In genomic region chr3:152121292-152121654, GRCh38 we compare ENCODE assay signal across 14 cellular contexts.
DNase-seq lines count a peak whose midpoint lies in the region; ATAC-seq, FAIRE-seq and TF ChIP-seq lines count a peak whose summit lies in the region.
"Had no signal": no experiment of that assay in that cellular context is flagged by ENCODE, and none has a peak within 500 bp of the region (broad histone marks: within the 10 kb centered on the region; RNA-seq: fewer than 3 reads in every experiment).

No MANE protein-coding gene starts in this region.

- no peaks in the 10 kb centered on the region for H3K36me3 Mint-ChIP-seq in stimulated activated effector memory CD8-positive, alpha-beta T cell treated with anti-CD3 and anti-CD28 coated beads, Interleukin-12 subunit alpha, Interleukin-12 subunit beta, amount 100 ng/mL, for 72 hours
- H3K36me3 Mint-ChIP-seq: natural killer cell had no signal

- peaks cover 8% of the 10 kb centered on the region for H3K4me1 Mint-ChIP-seq in stimulated activated effector memory CD8-positive, alpha-beta T cell treated with anti-CD3 and anti-CD28 coated beads, Interleukin-12 subunit alpha, Interleukin-12 subunit beta, amount 100 ng/mL, for 72 hours
- H3K4me1 Mint-ChIP-seq: natural killer cell had no signal

- ATAC-seq in SK-N-SH treated with all-trans-retinoic acid at 6 μM for 48 hours = peak; percentile 88
- peak; percentile 69 for ATAC-seq in stimulated activated effector memory CD8-positive, alpha-beta T cell treated with anti-CD3 and anti-CD28 coated beads, Interleukin-12 subunit alpha, Interleukin-12 subunit beta, amount 100 ng/mL, for 72 hours
- ATAC-seq: natural killer cell had no signal

- H3K27ac ChIP-seq in SJCRH30 = no peak overlapping the region

- no peak for TF ChIP-seq POLR2A in H54 (IDR thresholded peaks at IDR 0.05; ENCODE audit: low read depth, low read length)

- H3K4me3 ChIP-seq in SJCRH30 = no peak overlapping the region
- H3K4me3 ChIP-seq: MG63 had no signal

- H3K4me1 ChIP-seq in SJCRH30 = no peaks in the 10 kb centered on the region

- no peaks in the 10 kb centered on the region for H3K9me3 Mint-ChIP-seq in stimulated activated effector memory CD8-positive, alpha-beta T cell treated with anti-CD3 and anti-CD28 coated beads, Interleukin-12 subunit alpha, Interleukin-12 subunit beta, amount 100 ng/mL, for 72 hours
- H3K9me3 Mint-ChIP-seq: natural killer cell had no signal

- no peaks in the 10 kb centered on the region for H3K36me3 ChIP-seq in SJCRH30
- H3K36me3 ChIP-seq: MG63 had no signal

- H3K27ac Mint-ChIP-seq in stimulated activated effector memory CD8-positive, alpha-beta T cell treated with anti-CD3 and anti-CD28 coated beads, Interleukin-12 subunit alpha, Interleukin-12 subunit beta, amount 100 ng/mL, for 72 hours = no peak overlapping the region
- H3K27ac Mint-ChIP-seq: natural killer cell had no signal

- no peaks in the 10 kb centered on the region for H3K27me3 ChIP-seq in SJCRH30
- H3K27me3 ChIP-seq: MG63 had no signal

- no peak overlapping the region for H3K4me3 Mint-ChIP-seq in stimulated activated effector memory CD8-positive, alpha-beta T cell treated with anti-CD3 and anti-CD28 coated beads, Interleukin-12 subunit alpha, Interleukin-12 subunit beta, amount 100 ng/mL, for 72 hours
- H3K4me3 Mint-ChIP-seq: natural killer cell had no signal

- FAIRE-seq in H54 (lab: Jason Lieb, UNC) = peak; percentile 93
- FAIRE-seq: H1 had no signal

- DNase-seq in H54 (ENCODE audit: insufficient read length, low spot score) (peak; percentile 22), fibroblast of the conjunctiva (ENCODE audit: low read depth) (peak; percentile 68), NCI-H345 treated with DMSO at 0.1 percent for 48 hours (lab: John Stamatoyannopoulos, UW; ENCODE audit: unreplicated experiment) (no peak), SJCRH30 (no peak)
- DNase-seq in stimulated activated effector memory CD8-positive, alpha-beta T cell treated with anti-CD3 and anti-CD28 coated beads, Interleukin-12 subunit alpha, Interleukin-12 subunit beta, amount 100 ng/mL, for 72 hours (ENCODE audit: low spot score in 2 of 2) = no peak
- no peak for DNase-seq in stimulated activated CD8-positive, alpha-beta memory T cell treated with anti-CD3 and anti-CD28 coated beads, Interleukin-4, amount 100 ng/mL, for 48 hours
- DNase-seq: DMS79; effector CD8-positive, alpha-beta T cell; MG63; natural killer cell; NCI-H446; stimulated activated CD4-positive, alpha-beta T cell treated with anti-CD3 and anti-CD28 coated beads, Interleukin-2, amount 100 ng/mL, for 24 hours had no signal

- no peaks in the 10 kb centered on the region for H3K9me3 ChIP-seq in SJCRH30 (replicated peaks)
- H3K9me3 ChIP-seq: MG63 had no signal

TF ChIP-seq in SK-N-SH treated with all-trans-retinoic acid at 6 μM for 48 hours, 23 proteins besides CTCF, POLR2A, EP300 and RAD21 (continues in another document):
- TF ChIP-seq CREB5 (CRISPR knock-in tag; IDR thresholded peaks at IDR 0.05; ENCODE audit: low read depth) = no peak
- TF ChIP-seq ZNF8 (CRISPR knock-in tag; IDR thresholded peaks at IDR 0.05) = no peak
- TF ChIP-seq, protein P1, sequence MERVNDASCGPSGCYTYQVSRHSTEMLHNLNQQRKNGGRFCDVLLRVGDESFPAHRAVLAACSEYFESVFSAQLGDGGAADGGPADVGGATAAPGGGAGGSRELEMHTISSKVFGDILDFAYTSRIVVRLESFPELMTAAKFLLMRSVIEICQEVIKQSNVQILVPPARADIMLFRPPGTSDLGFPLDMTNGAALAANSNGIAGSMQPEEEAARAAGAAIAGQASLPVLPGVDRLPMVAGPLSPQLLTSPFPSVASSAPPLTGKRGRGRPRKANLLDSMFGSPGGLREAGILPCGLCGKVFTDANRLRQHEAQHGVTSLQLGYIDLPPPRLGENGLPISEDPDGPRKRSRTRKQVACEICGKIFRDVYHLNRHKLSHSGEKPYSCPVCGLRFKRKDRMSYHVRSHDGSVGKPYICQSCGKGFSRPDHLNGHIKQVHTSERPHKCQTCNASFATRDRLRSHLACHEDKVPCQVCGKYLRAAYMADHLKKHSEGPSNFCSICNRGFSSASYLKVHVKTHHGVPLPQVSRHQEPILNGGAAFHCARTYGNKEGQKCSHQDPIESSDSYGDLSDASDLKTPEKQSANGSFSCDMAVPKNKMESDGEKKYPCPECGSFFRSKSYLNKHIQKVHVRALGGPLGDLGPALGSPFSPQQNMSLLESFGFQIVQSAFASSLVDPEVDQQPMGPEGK (CRISPR knock-in tag; IDR thresholded peaks at IDR 0.05; ENCODE audit: borderline replicate concordance) = no peak
- TF ChIP-seq TCF4 (CRISPR knock-in tag; IDR thresholded peaks at IDR 0.05; ENCODE audit: borderline replicate concordance) = no peak
- peak; percentile 77; the same call in 1 of the 2 replicates for TF ChIP-seq TOX (CRISPR knock-in tag; IDR thresholded peaks at IDR 0.05; ENCODE audit: borderline replicate concordance)
- TF ChIP-seq, protein P2, sequence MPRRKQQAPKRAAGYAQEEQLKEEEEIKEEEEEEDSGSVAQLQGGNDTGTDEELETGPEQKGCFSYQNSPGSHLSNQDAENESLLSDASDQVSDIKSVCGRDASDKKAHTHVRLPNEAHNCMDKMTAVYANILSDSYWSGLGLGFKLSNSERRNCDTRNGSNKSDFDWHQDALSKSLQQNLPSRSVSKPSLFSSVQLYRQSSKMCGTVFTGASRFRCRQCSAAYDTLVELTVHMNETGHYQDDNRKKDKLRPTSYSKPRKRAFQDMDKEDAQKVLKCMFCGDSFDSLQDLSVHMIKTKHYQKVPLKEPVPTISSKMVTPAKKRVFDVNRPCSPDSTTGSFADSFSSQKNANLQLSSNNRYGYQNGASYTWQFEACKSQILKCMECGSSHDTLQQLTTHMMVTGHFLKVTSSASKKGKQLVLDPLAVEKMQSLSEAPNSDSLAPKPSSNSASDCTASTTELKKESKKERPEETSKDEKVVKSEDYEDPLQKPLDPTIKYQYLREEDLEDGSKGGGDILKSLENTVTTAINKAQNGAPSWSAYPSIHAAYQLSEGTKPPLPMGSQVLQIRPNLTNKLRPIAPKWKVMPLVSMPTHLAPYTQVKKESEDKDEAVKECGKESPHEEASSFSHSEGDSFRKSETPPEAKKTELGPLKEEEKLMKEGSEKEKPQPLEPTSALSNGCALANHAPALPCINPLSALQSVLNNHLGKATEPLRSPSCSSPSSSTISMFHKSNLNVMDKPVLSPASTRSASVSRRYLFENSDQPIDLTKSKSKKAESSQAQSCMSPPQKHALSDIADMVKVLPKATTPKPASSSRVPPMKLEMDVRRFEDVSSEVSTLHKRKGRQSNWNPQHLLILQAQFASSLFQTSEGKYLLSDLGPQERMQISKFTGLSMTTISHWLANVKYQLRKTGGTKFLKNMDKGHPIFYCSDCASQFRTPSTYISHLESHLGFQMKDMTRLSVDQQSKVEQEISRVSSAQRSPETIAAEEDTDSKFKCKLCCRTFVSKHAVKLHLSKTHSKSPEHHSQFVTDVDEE (CRISPR knock-in tag; IDR thresholded peaks at IDR 0.05) = no peak
- no peak for TF ChIP-seq CSDC2 (CRISPR knock-in tag; IDR thresholded peaks at IDR 0.05)
- TF ChIP-seq RARB (CRISPR knock-in tag; IDR thresholded peaks at IDR 0.05) = no peak
- TF ChIP-seq ZNF70 (CRISPR knock-in tag; IDR thresholded peaks at IDR 0.05) = no peak
- TF ChIP-seq ZC3H10 (CRISPR knock-in tag; IDR thresholded peaks at IDR 0.05) = peak; percentile 89
- no peak for TF ChIP-seq PPARA (CRISPR knock-in tag; IDR thresholded peaks at IDR 0.05; ENCODE audit: borderline replicate concordance)
- TF ChIP-seq BACH2 (CRISPR knock-in tag; IDR thresholded peaks at IDR 0.05; ENCODE audit: borderline replicate concordance) = no peak
- TF ChIP-seq ZFP30 (CRISPR knock-in tag; IDR thresholded peaks at IDR 0.05) = no peak
- TF ChIP-seq, protein P3, sequence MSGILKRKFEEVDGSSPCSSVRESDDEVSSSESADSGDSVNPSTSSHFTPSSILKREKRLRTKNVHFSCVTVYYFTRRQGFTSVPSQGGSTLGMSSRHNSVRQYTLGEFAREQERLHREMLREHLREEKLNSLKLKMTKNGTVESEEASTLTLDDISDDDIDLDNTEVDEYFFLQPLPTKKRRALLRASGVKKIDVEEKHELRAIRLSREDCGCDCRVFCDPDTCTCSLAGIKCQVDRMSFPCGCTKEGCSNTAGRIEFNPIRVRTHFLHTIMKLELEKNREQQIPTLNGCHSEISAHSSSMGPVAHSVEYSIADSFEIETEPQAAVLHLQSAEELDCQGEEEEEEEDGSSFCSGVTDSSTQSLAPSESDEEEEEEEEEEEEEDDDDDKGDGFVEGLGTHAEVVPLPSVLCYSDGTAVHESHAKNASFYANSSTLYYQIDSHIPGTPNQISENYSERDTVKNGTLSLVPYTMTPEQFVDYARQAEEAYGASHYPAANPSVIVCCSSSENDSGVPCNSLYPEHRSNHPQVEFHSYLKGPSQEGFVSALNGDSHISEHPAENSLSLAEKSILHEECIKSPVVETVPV (CRISPR knock-in tag; IDR thresholded peaks at IDR 0.05) = no peak
- TF ChIP-seq ESRRG (CRISPR knock-in tag; IDR thresholded peaks at IDR 0.05) = no peak
- TF ChIP-seq, protein P4, sequence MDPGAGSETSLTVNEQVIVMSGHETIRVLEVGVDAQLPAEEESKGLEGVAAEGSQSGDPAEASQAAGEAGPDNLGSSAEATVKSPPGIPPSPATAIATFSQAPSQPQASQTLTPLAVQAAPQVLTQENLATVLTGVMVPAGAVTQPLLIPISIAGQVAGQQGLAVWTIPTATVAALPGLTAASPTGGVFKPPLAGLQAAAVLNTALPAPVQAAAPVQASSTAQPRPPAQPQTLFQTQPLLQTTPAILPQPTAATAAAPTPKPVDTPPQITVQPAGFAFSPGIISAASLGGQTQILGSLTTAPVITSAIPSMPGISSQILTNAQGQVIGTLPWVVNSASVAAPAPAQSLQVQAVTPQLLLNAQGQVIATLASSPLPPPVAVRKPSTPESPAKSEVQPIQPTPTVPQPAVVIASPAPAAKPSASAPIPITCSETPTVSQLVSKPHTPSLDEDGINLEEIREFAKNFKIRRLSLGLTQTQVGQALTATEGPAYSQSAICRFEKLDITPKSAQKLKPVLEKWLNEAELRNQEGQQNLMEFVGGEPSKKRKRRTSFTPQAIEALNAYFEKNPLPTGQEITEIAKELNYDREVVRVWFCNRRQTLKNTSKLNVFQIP (CRISPR knock-in tag; IDR thresholded peaks at IDR 0.05; ENCODE audit: borderline replicate concordance, low read depth) = no peak
- no peak for TF ChIP-seq ARNTL (CRISPR knock-in tag; IDR thresholded peaks at IDR 0.05; ENCODE audit: borderline replicate concordance, low read depth)

Comparison
In these comparisons a context has a peak if more than half of its experiments do, and no peak if none do; other contexts are left out.
1. DNase-seq: peak in H54 (single experiment) and fibroblast of the conjunctiva (single experiment); none in stimulated activated effector memory CD8-positive, alpha-beta T cell treated with anti-CD3 and anti-CD28 coated beads, Interleukin-12 subunit alpha, Interleukin-12 subunit beta, amount 100 ng/mL, for 72 hours (0 of 2), NCI-H345 treated with DMSO at 0.1 percent for 48 hours (single experiment), SJCRH30 (0 of 2) and stimulated activated CD8-positive, alpha-beta memory T cell treated with anti-CD3 and anti-CD28 coated beads, Interleukin-4, amount 100 ng/mL, for 48 hours (single experiment).